ENCODE assay signal across 1 cellular context in genomic region chr2:30979822-30980245, GRCh38.
TF ChIP-seq lines count a peak whose summit lies in the region.

No MANE protein-coding gene starts in this region.

TF ChIP-seq in HepG2, 621 proteins besides CTCF, POLR2A, EP300 and RAD21 (continued from another document):
- TF ChIP-seq ZNF83 (CRISPR knock-in tag; IDR thresholded peaks at IDR 0.05; ENCODE audit: borderline replicate concordance) (no peak), PHF5A (CRISPR knock-in tag; IDR thresholded peaks at IDR 0.05; ENCODE audit: low read depth, unreplicated experiment) (no peak), RCOR2 (CRISPR knock-in tag; IDR thresholded peaks at IDR 0.05) (no peak), ZNF501 (CRISPR knock-in tag; IDR thresholded peaks at IDR 0.05) (no peak), ZNF646 (CRISPR knock-in tag; IDR thresholded peaks at IDR 0.05) (no peak)
